In genomic region chr5:119945696-119946095, GRCh38 we compare ENCODE assay signal across 22 cellular contexts.
"Had no signal": no experiment of that assay in that cellular context is flagged by ENCODE, and none has a peak within 500 bp of the region (broad histone marks: within the 10 kb centered on the region; RNA-seq: fewer than 3 reads in every experiment).

No MANE protein-coding gene starts in this region.

- H3K27me3 ChIP-seq: left lung, pancreas, spleen, suprapubic skin, tibial artery, upper lobe of right lung had no signal

- H3K4me3 ChIP-seq: left lung, lung, pancreas, prostate gland, spleen, suprapubic skin, thoracic aorta, tibial artery, upper lobe of right lung had no signal

- DNase-seq: hypothalamus; immature natural killer cell; kidney; left colon; left lung; mesendoderm; naive thymus-derived CD4-positive, alpha-beta T cell; pancreas; posterior cingulate gyrus; retina; right cardiac atrium; small intestine; spleen; stimulated activated CD4-positive, alpha-beta T cell treated with anti-CD3 and anti-CD28 coated beads, Interleukin-4, amount 100 ng/mL, for 24 hours; stimulated activated naive CD4-positive, alpha-beta T cell; tibial artery; trophoblast cell; upper lobe of right lung had no signal

- H3K4me1 ChIP-seq: left lung, pancreas, prostate gland, spleen, suprapubic skin, tibial artery, upper lobe of right lung had no signal

- H3K36me3 ChIP-seq: left lung, pancreas, prostate gland, spleen, suprapubic skin, thoracic aorta, tibial artery, upper lobe of right lung had no signal

- H3K9me3 ChIP-seq: left lung, pancreas, prostate gland, spleen, suprapubic skin, thoracic aorta, tibial artery, upper lobe of right lung had no signal

- H3K27ac ChIP-seq: left lung, pancreas, prostate gland, spleen, suprapubic skin, thoracic aorta, tibial artery, upper lobe of right lung had no signal
